ENCODE assay signal across 8 cellular contexts in genomic region chr6:149031545-149032317, GRCh38.
DNase-seq lines count a peak whose midpoint lies in the region; ATAC-seq and TF ChIP-seq lines count a peak whose summit lies in the region.

No MANE protein-coding gene starts in this region.

- 90 to 91% methylated on average over 13 to 16 of the region's 16 CpGs for WGBS in testis, 2 donors

- H3K4me3 Mint-ChIP-seq in activated CD4-positive, alpha-beta memory T cell treated with anti-CD3 and anti-CD28 coated beads for 36 hours, result peak overlapping the region; percentile 87
- H3K4me3 Mint-ChIP-seq in stimulated activated naive CD8-positive, alpha-beta T cell treated with anti-CD3 and anti-CD28 coated beads, Interleukin-15, amount 100 ng/mL, for 72 hours, result peak overlapping the region; percentile 71

- H3K9me3 Mint-ChIP-seq in activated CD4-positive, alpha-beta memory T cell treated with anti-CD3 and anti-CD28 coated beads for 36 hours, result no peaks in the 10 kb centered on the region
- H3K9me3 Mint-ChIP-seq in stimulated activated naive CD8-positive, alpha-beta T cell treated with anti-CD3 and anti-CD28 coated beads, Interleukin-15, amount 100 ng/mL, for 72 hours, result no peaks in the 10 kb centered on the region

- peak; percentile 96 for DNase-seq in ELR (ENCODE audit: low read depth)
- DNase-seq in activated CD4-positive, alpha-beta memory T cell treated with anti-CD3 and anti-CD28 coated beads for 36 hours, result peak; percentile 84
- DNase-seq in fibroblast of villous mesenchyme (ENCODE audit: low read depth), result peak; percentile 71
- DNase-seq in stimulated activated naive CD8-positive, alpha-beta T cell treated with anti-CD3 and anti-CD28 coated beads, Interleukin-15, amount 100 ng/mL, for 72 hours, result peak in 1 of 2 donors; percentile 29
- DNase-seq in testis, result no peak
- DNase-seq in islet precursor cell, result no peak
- DNase-seq in NCI-H510A (lab: John Stamatoyannopoulos, UW), result no peak

- H3K27ac ChIP-seq in testis, result no peak overlapping the region

- peak; percentile 20 for ATAC-seq in HG03342 (IDR thresholded peaks at IDR 0.05; ENCODE audit: unreplicated experiment)
- peak; percentile 6 for ATAC-seq in stimulated activated naive CD8-positive, alpha-beta T cell treated with anti-CD3 and anti-CD28 coated beads, Interleukin-15, amount 100 ng/mL, for 72 hours

- H3K4me1 Mint-ChIP-seq in activated CD4-positive, alpha-beta memory T cell treated with anti-CD3 and anti-CD28 coated beads for 36 hours (ENCODE audit: low read depth), result peaks cover 74% of the 10 kb centered on the region
- peaks cover 73% of the 10 kb centered on the region for H3K4me1 Mint-ChIP-seq in stimulated activated naive CD8-positive, alpha-beta T cell treated with anti-CD3 and anti-CD28 coated beads, Interleukin-15, amount 100 ng/mL, for 72 hours

- peak overlapping the region; percentile 99 for H3K27ac Mint-ChIP-seq in activated CD4-positive, alpha-beta memory T cell treated with anti-CD3 and anti-CD28 coated beads for 36 hours
- H3K27ac Mint-ChIP-seq in stimulated activated naive CD8-positive, alpha-beta T cell treated with anti-CD3 and anti-CD28 coated beads, Interleukin-15, amount 100 ng/mL, for 72 hours, result peak overlapping the region; percentile 72 to 81

- CTCF ChIA-PET in activated CD4-positive, alpha-beta memory T cell treated with anti-CD3 and anti-CD28 coated beads for 36 hours (lab: Charles Lee), result interaction anchor here (0.6 to 3.6 kb wide), 17 partner anchors 34 to 486 kb away, joined by 3 to 51 read pairs (median 4); partner anchors contain the start of gene TAB2

- TF ChIP-seq POLR2A in testis (IDR thresholded peaks at IDR 0.05), result no peak

- H3K36me3 Mint-ChIP-seq in activated CD4-positive, alpha-beta memory T cell treated with anti-CD3 and anti-CD28 coated beads for 36 hours, result peaks cover 26% of the 10 kb centered on the region

- peaks cover 10% of the 10 kb centered on the region for H3K4me1 ChIP-seq in testis

- no peaks in the 10 kb centered on the region for H3K36me3 ChIP-seq in testis (ENCODE audit: low read depth, missing control alignments)

- H3K27me3 Mint-ChIP-seq in activated CD4-positive, alpha-beta memory T cell treated with anti-CD3 and anti-CD28 coated beads for 36 hours, result no peaks in the 10 kb centered on the region
- H3K27me3 Mint-ChIP-seq in stimulated activated naive CD8-positive, alpha-beta T cell treated with anti-CD3 and anti-CD28 coated beads, Interleukin-15, amount 100 ng/mL, for 72 hours, result peaks cover 3% of the 10 kb centered on the region

- no peaks in the 10 kb centered on the region for H3K27me3 ChIP-seq in testis

- no peak overlapping the region for H3K4me3 ChIP-seq in fibroblast of villous mesenchyme (ENCODE audit: low read depth, low read length)
- H3K4me3 ChIP-seq in testis, result no peak overlapping the region

- intact Hi-C loops in activated CD4-positive, alpha-beta memory T cell treated with anti-CD3 and anti-CD28 coated beads for 36 hours (cut with micrococcal nuclease), result loop anchor here (1.0 to 5.0 kb wide), 12 partner anchors 29 to 466 kb away; partner anchors contain the start of gene UST
- intact Hi-C loops in testis (cut with DNase I; ENCODE audit: low total_unique reads), result no loop called here

- H3K9me3 ChIP-seq in testis, result no peaks in the 10 kb centered on the region

- TF ChIP-seq CTCF in fibroblast of villous mesenchyme (IDR thresholded peaks at IDR 0.05; ENCODE audit: insufficient read depth, low read depth, low read length) (no peak), testis (IDR thresholded peaks at IDR 0.05) (no peak)

- POLR2A ChIA-PET in activated CD4-positive, alpha-beta memory T cell treated with anti-CD3 and anti-CD28 coated beads for 36 hours (lab: Charles Lee), result interaction anchor here (0.6 to 6.0 kb wide), 26 partner anchors 13 to 484 kb away, joined by 3 to 62 read pairs (median 6); partner anchors contain the start of gene TAB2

Comparison
In these comparisons a context has a peak if more than half of its experiments do, and no peak if none do; other contexts are left out.
1. DNase-seq: peak in ELR (single experiment), activated CD4-positive, alpha-beta memory T cell treated with anti-CD3 and anti-CD28 coated beads for 36 hours (single experiment) and fibroblast of villous mesenchyme (single experiment); none in testis (single experiment), islet precursor cell (single experiment) and NCI-H510A (single experiment).